9 cellular contexts compared by ENCODE assay signal in the genomic region with DNA sequence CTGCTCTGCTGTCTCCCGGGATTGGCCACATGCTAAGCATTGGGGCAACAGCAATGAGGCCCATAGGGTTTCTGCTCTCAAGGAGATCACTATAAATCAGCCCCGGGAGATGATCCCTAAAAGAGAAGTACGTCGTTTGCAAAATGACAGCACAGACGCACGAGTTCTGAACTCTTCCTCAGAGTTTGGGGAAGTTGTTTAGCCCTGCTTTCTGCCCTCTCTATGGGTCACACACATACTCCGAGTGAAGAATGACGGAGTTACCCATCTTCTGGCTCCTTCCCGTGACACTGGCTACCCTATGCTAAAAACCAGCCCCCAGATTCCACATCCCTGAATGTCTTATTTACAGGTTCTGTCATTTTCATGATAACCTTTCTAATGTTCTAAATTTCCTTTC.
DNase-seq lines count a peak whose midpoint lies in the region; ATAC-seq and TF ChIP-seq lines count a peak whose summit lies in the region.
"Had no signal": no experiment of that assay in that cellular context is flagged by ENCODE, and none has a peak within 500 bp of the region (broad histone marks: within the 10 kb centered on the region; RNA-seq: fewer than 3 reads in every experiment).

No MANE protein-coding gene starts in this region.

- no peaks in the 10 kb centered on the region for H3K9me3 ChIP-seq in vagina

- intact Hi-C loops in Right ventricle myocardium inferior (cut with DNase I): loop anchor here (10.0 kb wide), 1 partner anchor 60 kb away; no protein-coding TSS in a partner anchor
- intact Hi-C loops in cardiac septum (cut with DNase I): loop anchor here (2.0 to 10.0 kb wide), 2 partner anchors 32 to 300 kb away; partner anchors contain the start of gene BTG1
- intact Hi-C loops in vagina (cut with DNase I): no loop called here

- no peaks in the 10 kb centered on the region for H3K36me3 ChIP-seq in vagina

- ATAC-seq in Right ventricle myocardium inferior (peak; percentile 62), HG03342 (IDR thresholded peaks at IDR 0.05; ENCODE audit: unreplicated experiment) (peak; percentile 37)
- peak; percentile 68 for ATAC-seq in effector memory CD8-positive, alpha-beta T cell (replicated peaks)

- peaks cover 25% of the 10 kb centered on the region for H3K4me1 ChIP-seq in vagina

- peak overlapping the region in 1 of 2 donors; percentile 3 for H3K27ac Mint-ChIP-seq in effector memory CD8-positive, alpha-beta T cell

- H3K4me3 ChIP-seq in vagina: no peak overlapping the region
- H3K4me3 ChIP-seq in coronary artery: no peak overlapping the region

- H3K36me3 Mint-ChIP-seq in effector memory CD8-positive, alpha-beta T cell (ENCODE audit: insufficient read depth): no peaks in the 10 kb centered on the region

- H3K4me3 Mint-ChIP-seq in effector memory CD8-positive, alpha-beta T cell: no peak overlapping the region

- TF ChIP-seq CTCF in vagina (IDR thresholded peaks at IDR 0.05) (no peak), coronary artery (IDR thresholded peaks at IDR 0.05) (no peak)

- H3K27me3 Mint-ChIP-seq in effector memory CD8-positive, alpha-beta T cell: peaks cover 0 to 5% of the 10 kb centered on the region in 2 donors

- no peak for TF ChIP-seq POLR2A in vagina (IDR thresholded peaks at IDR 0.05)

- peaks cover 0 to 7% of the 10 kb centered on the region in 2 donors for H3K9me3 Mint-ChIP-seq in effector memory CD8-positive, alpha-beta T cell

- DNase-seq in Right ventricle myocardium inferior (ENCODE audit: missing footprints) (no peak), cardiac septum (ENCODE audit: low spot score) (no peak), vagina (ENCODE audit: extremely low spot score in 2 of 2) (no peak), iPS-NIHi7 (ENCODE audit: extremely low spot score) (no peak), coronary artery (ENCODE audit: low spot score) (no peak)
- no peak for DNase-seq in effector memory CD8-positive, alpha-beta T cell
- no peak for DNase-seq in activated CD8-positive, alpha-beta memory T cell treated with anti-CD3 and anti-CD28 coated beads, Interleukin-2, amount 50 U/mL, for 48 hours

- peaks cover 0 to 4% of the 10 kb centered on the region in 2 donors for H3K4me1 Mint-ChIP-seq in effector memory CD8-positive, alpha-beta T cell (ENCODE audit: low read depth in 2 of 2)

- H3K27ac ChIP-seq in vagina (peak overlapping the region; percentile 66), coronary artery (peak overlapping the region in 1 of 2 donors; percentile 34)
- H3K27ac ChIP-seq: 22Rv1 had no signal

- H3K27me3 ChIP-seq in vagina: no peaks in the 10 kb centered on the region
